8 cellular contexts compared by ENCODE assay signal in the genomic region with DNA sequence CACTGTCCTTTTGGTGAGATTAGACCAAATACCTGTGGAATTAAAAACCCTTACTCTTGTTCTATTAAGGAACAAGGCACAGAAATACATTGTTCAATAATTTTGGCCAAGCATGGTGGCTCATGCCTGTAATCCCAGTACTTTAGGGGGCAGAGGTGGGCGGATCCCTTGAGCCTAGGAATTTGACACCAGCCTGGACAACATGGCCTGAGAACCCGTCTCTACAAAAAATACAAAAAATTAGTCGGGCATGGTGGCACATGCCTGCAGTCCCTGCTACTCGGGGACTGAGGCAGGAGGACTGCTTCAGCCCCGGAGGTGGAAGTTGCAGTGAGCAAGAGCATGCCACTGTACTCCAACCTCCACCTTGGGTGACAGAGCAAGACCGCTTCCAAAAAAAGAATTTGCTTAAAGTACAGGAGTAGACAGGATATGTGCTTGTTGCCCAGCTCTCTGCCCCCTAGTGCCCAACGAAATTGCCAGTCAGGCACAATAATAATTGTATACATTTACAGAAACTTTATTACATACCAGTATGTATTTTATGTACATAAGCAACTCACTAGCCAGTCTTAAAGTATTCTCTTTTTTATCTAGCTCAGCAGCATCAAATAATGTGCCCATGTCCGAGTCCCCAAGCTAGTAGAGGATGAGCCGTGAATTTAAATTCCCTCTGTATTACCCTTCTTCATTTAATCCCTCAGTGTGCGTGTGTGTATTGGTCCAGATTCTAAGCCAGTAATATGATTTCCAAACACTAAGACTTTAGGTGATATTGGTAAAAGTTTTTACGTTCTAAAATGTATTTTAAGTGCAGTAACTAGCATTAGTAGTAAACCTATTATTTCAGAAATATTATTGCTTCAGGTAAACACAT. TPM values are rescaled to one million over a fixed set of nuclear protein-coding genes. Genes with fewer than 3 reads are reported as not detected.
A peak's percentile ranks its signal among the peaks of the same experiment; 100 is the strongest.
DNase-seq lines count a peak whose midpoint lies in the region; ATAC-seq and TF ChIP-seq lines count a peak whose summit lies in the region.

No MANE protein-coding gene starts in this region.

- peak overlapping the region; percentile 77 for H3K4me2 ChIP-seq in Karpas-422 (ENCODE audit: low read depth, low read length, poor library complexity, severe bottlenecking)

- H3K27me3 ChIP-seq in Karpas-422 (ENCODE audit: low read length), result no peaks in the 10 kb centered on the region
- no peaks in the 10 kb centered on the region for H3K27me3 ChIP-seq in iPS-20b (ENCODE audit: insufficient read depth, low read length)

- H4K20me1 ChIP-seq in Karpas-422 (ENCODE audit: insufficient read depth, low read depth, low read length), result peaks cover 29% of the 10 kb centered on the region

- H3K27ac Mint-ChIP-seq in Calu3 (ENCODE audit: unreplicated experiment), result peak overlapping the region; percentile 66
- peak overlapping the region; percentile 95 for H3K27ac Mint-ChIP-seq in activated naive CD8-positive, alpha-beta T cell treated with anti-CD3 and anti-CD28 coated beads for 36 hours
- H3K27ac Mint-ChIP-seq in stimulated activated naive CD8-positive, alpha-beta T cell treated with anti-CD3 and anti-CD28 coated beads, Interleukin-15, amount 100 ng/mL, for 72 hours, result peak overlapping the region; percentile 90 to 96

- peak; percentile 67 for TF ChIP-seq CTCF in Calu3 (IDR thresholded peaks at IDR 0.05; ENCODE audit: unreplicated experiment)

- H3K4me3 Mint-ChIP-seq in Calu3 (ENCODE audit: low read depth, unreplicated experiment), result peak overlapping the region; percentile 81
- H3K4me3 Mint-ChIP-seq in activated naive CD8-positive, alpha-beta T cell treated with anti-CD3 and anti-CD28 coated beads for 36 hours, result peak overlapping the region; percentile 95
- H3K4me3 Mint-ChIP-seq in stimulated activated naive CD8-positive, alpha-beta T cell treated with anti-CD3 and anti-CD28 coated beads, Interleukin-15, amount 100 ng/mL, for 72 hours, result peak overlapping the region; percentile 87 to 93

- H3K36me3 ChIP-seq in Karpas-422 (ENCODE audit: insufficient read depth, low read length) (peaks cover 37% of the 10 kb centered on the region), iPS-20b (ENCODE audit: insufficient read depth, low read depth, low read length) (peaks cover 38% of the 10 kb centered on the region)

- H3K27me3 Mint-ChIP-seq in Calu3 (ENCODE audit: unreplicated experiment), result no peaks in the 10 kb centered on the region
- H3K27me3 Mint-ChIP-seq in activated naive CD8-positive, alpha-beta T cell treated with anti-CD3 and anti-CD28 coated beads for 36 hours, result no peaks in the 10 kb centered on the region
- no peaks in the 10 kb centered on the region for H3K27me3 Mint-ChIP-seq in stimulated activated naive CD8-positive, alpha-beta T cell treated with anti-CD3 and anti-CD28 coated beads, Interleukin-15, amount 100 ng/mL, for 72 hours

- intact Hi-C loops in Calu3 (cut with micrococcal nuclease; ENCODE audit: unreplicated experiment), result no loop called here

- DNase-seq in Calu3 (peak; percentile 43), Karpas-422 (peak; percentile 62), mesenteric fat pad (ENCODE audit: low spot score) (no peak), activated gamma-delta T cell (lab: John Stamatoyannopoulos, UW) (no peak)
- peak; percentile 18 for DNase-seq in activated naive CD8-positive, alpha-beta T cell treated with anti-CD3 and anti-CD28 coated beads for 36 hours
- peak in 1 of 2 donors; percentile 20 for DNase-seq in stimulated activated naive CD8-positive, alpha-beta T cell treated with anti-CD3 and anti-CD28 coated beads, Interleukin-15, amount 100 ng/mL, for 72 hours

- no peaks in the 10 kb centered on the region for H3K9me3 ChIP-seq in Karpas-422 (ENCODE audit: low read length)
- no peaks in the 10 kb centered on the region for H3K9me3 ChIP-seq in iPS-20b (ENCODE audit: insufficient read depth, low read depth, low read length)

- H2AFZ ChIP-seq in Karpas-422 (ENCODE audit: low read length), result no peak overlapping the region

- peak overlapping the region; percentile 93 for H3K4me3 ChIP-seq in Karpas-422 (ENCODE audit: low read length)
- peak overlapping the region; percentile 99 for H3K4me3 ChIP-seq in iPS-20b (ENCODE audit: low read length)

- H3K4me1 Mint-ChIP-seq in Calu3 (ENCODE audit: low read depth, unreplicated experiment), result no peaks in the 10 kb centered on the region
- peaks cover 33% of the 10 kb centered on the region for H3K4me1 Mint-ChIP-seq in activated naive CD8-positive, alpha-beta T cell treated with anti-CD3 and anti-CD28 coated beads for 36 hours
- peaks cover 37% of the 10 kb centered on the region for H3K4me1 Mint-ChIP-seq in stimulated activated naive CD8-positive, alpha-beta T cell treated with anti-CD3 and anti-CD28 coated beads, Interleukin-15, amount 100 ng/mL, for 72 hours

- no peak for ATAC-seq in stimulated activated naive CD8-positive, alpha-beta T cell treated with anti-CD3 and anti-CD28 coated beads, Interleukin-15, amount 100 ng/mL, for 72 hours
- ATAC-seq in HG03432 (IDR thresholded peaks at IDR 0.05; ENCODE audit: unreplicated experiment), result no peak

- CTCF ChIA-PET in Calu3 (lab: Charles Lee), result interaction anchor here (0.6 to 2.2 kb wide), 5 partner anchors 24 to 66 kb away, joined by 3 to 15 read pairs (median 3); a partner anchor contains a TSS

- H3K27ac ChIP-seq in Karpas-422 (ENCODE audit: low read length) (no peak overlapping the region), iPS-20b (ENCODE audit: low read length) (no peak overlapping the region)

- peaks cover 32% of the 10 kb centered on the region for H3K79me2 ChIP-seq in Karpas-422 (ENCODE audit: low read length)

- BruUV-seq in Calu3 (replicated peaks; lab: Mats Ljungman, UMichigan), result TSS peak; percentile 40

- peaks cover 53% of the 10 kb centered on the region for H3K36me3 Mint-ChIP-seq in Calu3 (ENCODE audit: insufficient read depth, unreplicated experiment)
- peaks cover 13% of the 10 kb centered on the region for H3K36me3 Mint-ChIP-seq in activated naive CD8-positive, alpha-beta T cell treated with anti-CD3 and anti-CD28 coated beads for 36 hours

- H3K4me1 ChIP-seq in Karpas-422 (ENCODE audit: low read length) (peaks cover 11% of the 10 kb centered on the region), iPS-20b (ENCODE audit: insufficient read depth, low read length) (no peaks in the 10 kb centered on the region)

- no peaks in the 10 kb centered on the region for H3K9me2 ChIP-seq in Karpas-422 (replicated peaks; ENCODE audit: insufficient read depth, low read length)

- H3K9ac ChIP-seq in Karpas-422 (ENCODE audit: low read length) (peak overlapping the region; percentile 80), iPS-20b (ENCODE audit: low read depth, low read length) (peak overlapping the region; percentile 87; the same call in 1 of the 2 replicates)

- H3K9me3 Mint-ChIP-seq in Calu3 (ENCODE audit: low read depth, unreplicated experiment), result no peaks in the 10 kb centered on the region
- H3K9me3 Mint-ChIP-seq in activated naive CD8-positive, alpha-beta T cell treated with anti-CD3 and anti-CD28 coated beads for 36 hours, result no peaks in the 10 kb centered on the region
- H3K9me3 Mint-ChIP-seq in stimulated activated naive CD8-positive, alpha-beta T cell treated with anti-CD3 and anti-CD28 coated beads, Interleukin-15, amount 100 ng/mL, for 72 hours, result no peaks in the 10 kb centered on the region

RNA-seq across cellular contexts. Expression of a gene that starts 1.4 kb away (rescaled TPM):
- 45.4 and 46.1 TPM in 2 replicates for total RNA-seq in Calu3 (2022)
- total RNA-seq in Karpas-422 (2014; rRNA removed; shearing (Covaris generic); ENCODE audit: low replicate concordance), result 38.4 and 40.7 TPM in 2 replicates
- total RNA-seq in activated naive CD8-positive, alpha-beta T cell treated with anti-CD3 and anti-CD28 coated beads for 36 hours, result 10 to 100 TPM; 56.4 to 58.6 TPM
- total RNA-seq in mesenteric fat pad, result 26.1 TPM

RNA-seq across cellular contexts. Expression of a gene that starts 23.6 kb away (rescaled TPM):
- total RNA-seq in Calu3 (2022), result 49.5 and 65.0 TPM in 2 replicates
- 1.1 and 1.6 TPM in 2 replicates for total RNA-seq in Karpas-422 (2014; rRNA removed; shearing (Covaris generic); ENCODE audit: low replicate concordance)
- 10 to 100 TPM; 11.0 to 14.1 TPM for total RNA-seq in activated naive CD8-positive, alpha-beta T cell treated with anti-CD3 and anti-CD28 coated beads for 36 hours
- total RNA-seq in mesenteric fat pad, result 1.3 TPM

RNA-seq across cellular contexts. Expression of a gene that starts 42.8 kb away (rescaled TPM):
- total RNA-seq in Calu3 (2022) (0.64 and 0.93 TPM in 2 replicates), mesenteric fat pad (not detected)
- total RNA-seq in Karpas-422 (2014; rRNA removed; shearing (Covaris generic); ENCODE audit: low replicate concordance), result not detected in 2 replicates
- total RNA-seq in activated naive CD8-positive, alpha-beta T cell treated with anti-CD3 and anti-CD28 coated beads for 36 hours, result under 1 TPM in 1 of 2 experiments, not detected in 1; 0.16 TPM

Comparison
In these comparisons a context has a peak if more than half of its experiments do, and no peak if none do; other contexts are left out.
1. DNase-seq: peak in Calu3 (single experiment), Karpas-422 (single experiment) and activated naive CD8-positive, alpha-beta T cell treated with anti-CD3 and anti-CD28 coated beads for 36 hours (single experiment); none in mesenteric fat pad (single experiment) and activated gamma-delta T cell (single experiment).
2. Peak in every context shown above with its lines, with median percentiles within 50 percentile points of each other: H3K27ac Mint-ChIP-seq and H3K4me3 Mint-ChIP-seq.